ENCODE assay signal across 23 cellular contexts in genomic region chr22:23285734-23286133, GRCh38.
DNase-seq lines count a peak whose midpoint lies in the region; ATAC-seq and TF ChIP-seq lines count a peak whose summit lies in the region.
"Had no signal": no experiment of that assay in that cellular context is flagged by ENCODE, and none has a peak within 500 bp of the region (broad histone marks: within the 10 kb centered on the region; RNA-seq: fewer than 3 reads in every experiment).

No MANE protein-coding gene starts in this region.

- peaks cover 14 to 87% (median 77%) of the 10 kb centered on the region in 4 donors for H3K36me3 ChIP-seq in esophagus muscularis mucosa
- H3K36me3 ChIP-seq: gastrocnemius medialis had no signal

- no peak for TF ChIP-seq POLR2A in esophagus muscularis mucosa (IDR thresholded peaks at IDR 0.05; ENCODE audit: low read depth)

- H3K9me3 ChIP-seq in esophagus muscularis mucosa = no peaks in the 10 kb centered on the region
- H3K9me3 ChIP-seq: BLaER1, gastrocnemius medialis, SK-N-SH, transverse colon had no signal

- H3K27ac ChIP-seq in RWPE1 (peak overlapping the region; percentile 97), esophagus muscularis mucosa (replicated peaks in 1 of 4) (peak overlapping the region; percentile 83 to 90 (median 88))
- H3K27ac ChIP-seq: BLaER1, cardiac muscle cell, gastrocnemius medialis had no signal

- DNase-seq in EH (ENCODE audit: low read depth) (peak; percentile 60), RWPE1 (ENCODE audit: low spot score) (no peak), esophagus muscularis mucosa (ENCODE audit: extremely low spot score) (no peak), myocyte (ENCODE audit: low read depth) (peak; percentile 16), cerebellar cortex (ENCODE audit: low spot score) (no peak), SKM-1 (lab: John Stamatoyannopoulos, UW; ENCODE audit: unreplicated experiment) (no peak)
- no peak for DNase-seq in activated naive CD4-positive, alpha-beta T cell (lab: John Stamatoyannopoulos, UW)
- DNase-seq: activated naive CD8-positive, alpha-beta T cell treated with anti-CD3 and anti-CD28 coated beads, Interleukin-2, amount 50 U/mL, for 24 hours; gastrocnemius medialis; mammary epithelial cell; NCI-H1694 treated with DMSO at 0.1 percent for 48 hours; NCI-H2171 treated with DMSO at 0.1 percent for 48 hours; NCI-H524 treated with DMSO at 0.1 percent for 48 hours; SK-N-SH; stimulated activated CD4-positive, alpha-beta T cell treated with anti-CD3 and anti-CD28 coated beads, Interleukin-12 subunit alpha, Interleukin-12 subunit beta, amount 100 ng/mL, for 4 hours; stimulated activated CD4-positive, alpha-beta T cell treated with anti-CD3 and anti-CD28 coated beads, Interleukin-4, amount 100 ng/mL, for 4 hours; transverse colon had no signal

- H3K27me3 ChIP-seq in esophagus muscularis mucosa = no peaks in the 10 kb centered on the region
- H3K27me3 ChIP-seq: BLaER1, cardiac muscle cell, gastrocnemius medialis, transverse colon had no signal

- no peak overlapping the region for H3K4me3 ChIP-seq in esophagus muscularis mucosa
- H3K4me3 ChIP-seq: BLaER1, cardiac muscle cell, gastrocnemius medialis, transverse colon had no signal

- POLR2A ChIA-PET in RWPE1 (lab: Yijun Ruan, JAX; ENCODE audit: low non-redundant PET) = no interaction called here

- TF ChIP-seq EP300 in esophagus muscularis mucosa (IDR thresholded peaks at IDR 0.05) = no peak

- CTCF ChIA-PET in RWPE1 (lab: Yijun Ruan, JAX) = no interaction called here

- peaks cover 25 to 76% (median 73%) of the 10 kb centered on the region in 4 donors for H3K4me1 ChIP-seq in esophagus muscularis mucosa
- H3K4me1 ChIP-seq: gastrocnemius medialis had no signal

- intact Hi-C loops in esophagus muscularis mucosa (cut with DNase I) = no loop called here

- 76% methylated on average over 7 of the region's 7 CpGs for WGBS in esophagus muscularis mucosa

- no peak for ATAC-seq in GM19452 (IDR thresholded peaks at IDR 0.05; ENCODE audit: unreplicated experiment)
- ATAC-seq: activated naive CD8-positive, alpha-beta T cell treated with anti-CD3 and anti-CD28 coated beads, Interleukin-2, amount 50 U/mL, for 24 hours; gastrocnemius medialis; HCT116; Panc1; WTC11 had no signal

- no peak for TF ChIP-seq CTCF in RWPE1 (conservative IDR thresholded peaks at IDR 0.05; ENCODE audit: low read depth)
- no peak for TF ChIP-seq CTCF in esophagus muscularis mucosa (IDR thresholded peaks at IDR 0.05)

Comparison
In these comparisons a context has a peak if more than half of its experiments do, and no peak if none do; other contexts are left out.
1. DNase-seq: peak in EH (single experiment) and myocyte (single experiment); none in RWPE1 (single experiment), esophagus muscularis mucosa (single experiment), cerebellar cortex (single experiment), SKM-1 (single experiment) and activated naive CD4-positive, alpha-beta T cell (0 of 4).